Comparison of ENCODE assay signal across 1 cellular context in the genomic region with DNA sequence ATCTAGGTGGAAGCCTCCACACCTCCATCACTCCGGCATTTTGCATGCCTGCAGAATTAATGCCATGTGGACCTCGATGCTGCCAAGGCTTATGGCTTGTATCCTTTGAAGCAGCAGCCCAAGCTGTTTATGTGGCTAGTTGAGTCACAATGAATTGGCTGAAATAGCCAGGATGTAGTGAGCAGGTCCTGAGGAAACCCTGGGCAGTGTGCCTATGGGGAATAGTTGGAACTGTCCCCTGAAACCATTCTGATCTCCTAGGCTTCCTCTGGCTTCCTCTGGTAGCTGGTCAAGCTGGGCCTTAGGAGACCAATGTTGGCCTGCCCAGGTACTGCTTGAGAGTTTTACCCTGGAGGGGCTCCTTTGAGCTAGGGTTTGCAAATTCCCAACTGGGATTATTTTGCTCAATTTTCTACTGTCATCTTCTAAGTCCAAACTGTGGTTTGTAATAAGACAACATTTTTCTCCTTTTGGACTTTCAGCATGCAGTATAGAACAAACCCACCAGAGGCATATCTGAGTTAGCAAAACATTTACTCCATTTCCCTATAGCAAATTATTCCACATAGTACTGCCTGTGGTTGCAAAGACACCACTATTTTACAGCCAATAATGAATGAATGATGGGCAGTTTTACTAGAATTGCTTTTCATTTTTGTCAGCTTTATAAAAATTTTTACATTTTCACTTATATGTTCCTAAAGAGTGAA.
TF ChIP-seq lines count a peak whose summit lies in the region.

No MANE protein-coding gene starts in this region.

TF ChIP-seq in HCT116, 20 proteins besides CTCF, POLR2A, EP300 and RAD21:
- no peak for TF ChIP-seq ZNF274 (IDR thresholded peaks at IDR 0.05; ENCODE audit: low read depth, low read length)
- TF ChIP-seq, protein P1, sequence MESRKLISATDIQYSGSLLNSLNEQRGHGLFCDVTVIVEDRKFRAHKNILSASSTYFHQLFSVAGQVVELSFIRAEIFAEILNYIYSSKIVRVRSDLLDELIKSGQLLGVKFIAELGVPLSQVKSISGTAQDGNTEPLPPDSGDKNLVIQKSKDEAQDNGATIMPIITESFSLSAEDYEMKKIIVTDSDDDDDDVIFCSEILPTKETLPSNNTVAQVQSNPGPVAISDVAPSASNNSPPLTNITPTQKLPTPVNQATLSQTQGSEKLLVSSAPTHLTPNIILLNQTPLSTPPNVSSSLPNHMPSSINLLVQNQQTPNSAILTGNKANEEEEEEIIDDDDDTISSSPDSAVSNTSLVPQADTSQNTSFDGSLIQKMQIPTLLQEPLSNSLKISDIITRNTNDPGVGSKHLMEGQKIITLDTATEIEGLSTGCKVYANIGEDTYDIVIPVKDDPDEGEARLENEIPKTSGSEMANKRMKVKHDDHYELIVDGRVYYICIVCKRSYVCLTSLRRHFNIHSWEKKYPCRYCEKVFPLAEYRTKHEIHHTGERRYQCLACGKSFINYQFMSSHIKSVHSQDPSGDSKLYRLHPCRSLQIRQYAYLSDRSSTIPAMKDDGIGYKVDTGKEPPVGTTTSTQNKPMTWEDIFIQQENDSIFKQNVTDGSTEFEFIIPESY (IDR thresholded peaks at IDR 0.05; ENCODE audit: extremely low read depth, insufficient replicate concordance, low read length) = no peak
TF ChIP-seq in HCT116: peak in this region for 0.
